1 cellular context compared by ENCODE assay signal in genomic region chr10:65628777-65629176, GRCh38.
TF ChIP-seq lines count a peak whose summit lies in the region.

No MANE protein-coding gene starts in this region.

TF ChIP-seq in HepG2, 621 proteins besides CTCF, POLR2A, EP300 and RAD21 (continued from another document):
- TF ChIP-seq CEBPZ (IDR thresholded peaks at IDR 0.05; ENCODE audit: low read length) (no peak), CBX2 (IDR thresholded peaks at IDR 0.05; ENCODE audit: low read depth, low read length) (no peak), CBX2 (CRISPR knock-in tag; IDR thresholded peaks at IDR 0.05; ENCODE audit: low read depth) (no peak), MAFF (IDR thresholded peaks at IDR 0.05; ENCODE audit: low read depth, low read length) (peak; percentile 59; the same call in 1 of the 2 replicates), FUBP1 (CRISPR knock-in tag; IDR thresholded peaks at IDR 0.05; ENCODE audit: borderline replicate concordance) (no peak), FOSL1 (CRISPR knock-in tag; IDR thresholded peaks at IDR 0.05; ENCODE audit: borderline replicate concordance) (no peak), DMTF1 (CRISPR knock-in tag; IDR thresholded peaks at IDR 0.05) (no peak), MAFK (conservative IDR thresholded peaks at IDR 0.05 in 1 of 2, IDR thresholded peaks at IDR 0.05 in 1 of 2; ENCODE audit: low read length in 2 of 2) (peak; percentile 6 to 56; a peak in 1 of 4 replicates), ZNF362 (CRISPR knock-in tag; IDR thresholded peaks at IDR 0.05; ENCODE audit: borderline replicate concordance) (no peak)
